In the genomic region with DNA sequence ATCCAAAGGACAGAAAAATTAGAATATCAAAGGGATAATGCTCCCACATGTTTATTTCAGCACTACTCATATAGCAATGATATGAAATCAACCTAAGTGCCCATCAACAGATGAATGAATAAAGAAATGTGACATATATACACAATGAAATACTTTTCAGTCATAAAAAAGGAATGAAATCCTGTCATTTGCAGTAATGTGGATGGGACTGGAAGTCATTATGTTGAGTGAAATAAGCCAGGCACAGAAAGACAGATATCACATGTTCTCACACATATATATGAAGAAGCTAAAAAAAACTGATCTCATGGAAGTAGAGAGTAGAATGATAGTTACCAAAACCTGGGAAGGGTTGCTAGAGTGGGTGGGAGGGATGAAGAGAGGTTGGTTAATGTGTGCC, we compare ENCODE assay signal across 37 cellular contexts.
"Had no signal": no experiment of that assay in that cellular context is flagged by ENCODE, and none has a peak within 500 bp of the region (broad histone marks: within the 10 kb centered on the region; RNA-seq: fewer than 3 reads in every experiment).

No MANE protein-coding gene starts in this region.

- H3K4me1 ChIP-seq: adrenal gland, body of pancreas, breast epithelium had no signal

- H3K4me3 ChIP-seq: adrenal gland, body of pancreas, breast epithelium, cardiac muscle cell had no signal

- H3K27me3 Mint-ChIP-seq: activated naive CD4-positive, alpha-beta T cell treated with anti-CD3 and anti-CD28 coated beads, Interleukin-2, amount 10 ng/mL, durations not matched to agents 7 days and 5 days; activated naive CD4-positive, alpha-beta T cell treated with anti-CD3 and anti-CD28 coated beads, Interleukin-2, amount 50 U/mL, for 24 hours; activated naive CD8-positive, alpha-beta T cell; activated naive CD8-positive, alpha-beta T cell treated with anti-CD3 and anti-CD28 coated beads for 36 hours; activated naive CD8-positive, alpha-beta T cell treated with anti-CD3 and anti-CD28 coated beads, Interleukin-2, amount 10 ng/mL, durations not matched to agents 7 days and 5 days; activated naive CD8-positive, alpha-beta T cell treated with anti-CD3 and anti-CD28 coated beads, Interleukin-2, amount 50 U/mL, for 24 hours; activated T-cell treated with anti-CD3 and anti-CD28 coated beads, Interleukin-2, amount 50 U/mL, for 24 hours; activated T-helper 17 cell treated with anti-CD3 and anti-CD28 coated beads, Interleukin-2, amount 50 U/mL, for 72 hours; brain; central memory CD8-positive, alpha-beta T cell had no signal

- ATAC-seq: activated naive CD4-positive, alpha-beta T cell treated with anti-CD3 and anti-CD28 coated beads, Interleukin-2, amount 50 U/mL, for 72 hours; activated naive CD8-positive, alpha-beta T cell treated with anti-CD3 and anti-CD28 coated beads, Interleukin-2, amount 50 U/mL, for 24 hours; activated T-cell treated with anti-CD3 and anti-CD28 coated beads, Interleukin-2, amount 50 U/mL, for 4 hours; activated T-cell treated with anti-CD3 and anti-CD28 coated beads, Interleukin-2, amount 50 U/mL, for 72 hours; activated T-helper 17 cell treated with anti-CD3 and anti-CD28 coated beads, Interleukin-2, amount 50 U/mL, for 72 hours; body of pancreas had no signal

- H3K27me3 ChIP-seq: adrenal gland, body of pancreas, brain microvascular endothelial cell, breast epithelium, cardiac muscle cell had no signal

- H3K36me3 Mint-ChIP-seq: activated naive CD4-positive, alpha-beta T cell treated with anti-CD3 and anti-CD28 coated beads, Interleukin-2, amount 10 ng/mL, durations not matched to agents 7 days and 5 days; activated naive CD4-positive, alpha-beta T cell treated with anti-CD3 and anti-CD28 coated beads, Interleukin-2, amount 50 U/mL, for 24 hours; activated naive CD8-positive, alpha-beta T cell; activated naive CD8-positive, alpha-beta T cell treated with anti-CD3 and anti-CD28 coated beads for 36 hours; activated naive CD8-positive, alpha-beta T cell treated with anti-CD3 and anti-CD28 coated beads, Interleukin-2, amount 10 ng/mL, durations not matched to agents 7 days and 5 days; brain had no signal

- DNase-seq: activated effector memory CD4-positive, alpha-beta T cell treated with anti-CD3 and anti-CD28 coated beads, Interleukin-2, amount 50 U/mL, for 16 hours; activated effector memory CD4-positive, alpha-beta T cell treated with Interleukin-2 at 50 U/mL for 16 hours; activated gamma-delta T cell; activated gamma-delta T cell treated with Interleukin-2 at 50 U/mL for 16 hours; activated naive CD4-positive, alpha-beta T cell; activated naive CD4-positive, alpha-beta T cell treated with anti-CD3 and anti-CD28 coated beads for 36 hours; activated naive CD4-positive, alpha-beta T cell treated with anti-CD3 and anti-CD28 coated beads, Interleukin-2, amount 10 ng/mL, durations not matched to agents 7 days and 5 days; activated naive CD4-positive, alpha-beta T cell treated with anti-CD3 and anti-CD28 coated beads, Interleukin-2, amount 50 U/mL, for 16 hours; activated naive CD4-positive, alpha-beta T cell treated with Interleukin-2 at 50 U/mL for 16 hours; activated naive CD8-positive, alpha-beta T cell treated with anti-CD3 and anti-CD28 coated beads for 36 hours; activated naive CD8-positive, alpha-beta T cell treated with anti-CD3 and anti-CD28 coated beads, Interleukin-2, amount 10 ng/mL, durations not matched to agents 7 days and 5 days; activated naive CD8-positive, alpha-beta T cell treated with anti-CD3 and anti-CD28 coated beads, Interleukin-2, amount 50 U/mL, for 24 hours; activated T-cell treated with anti-CD3 and anti-CD28 coated beads, Interleukin-2, amount 50 U/mL, for 1 hour; activated T-cell treated with anti-CD3 and anti-CD28 coated beads, Interleukin-2, amount 50 U/mL, for 24 hours; activated T-cell treated with anti-CD3 and anti-CD28 coated beads, Interleukin-2, amount 50 U/mL, for 4 hours; activated T-cell treated with anti-CD3 and anti-CD28 coated beads, Interleukin-2, amount 50 U/mL, for 48 hours; activated T-cell treated with anti-CD3 and anti-CD28 coated beads, Interleukin-2, amount 50 U/mL, for 72 hours; adrenal gland; amniotic stem cell; amygdala; anterior cingulate cortex; aorta; body of pancreas; brain microvascular endothelial cell; caudate nucleus; central memory CD4-positive, alpha-beta T cell; cerebellar nuclear complex had no signal

- H3K9me3 ChIP-seq: adrenal gland, body of pancreas, breast epithelium had no signal

- H3K36me3 ChIP-seq: adrenal gland, brain microvascular endothelial cell, breast epithelium, cardiac muscle cell had no signal

- H3K27ac ChIP-seq: adrenal gland, body of pancreas, brain microvascular endothelial cell, breast epithelium, cardiac muscle cell had no signal

- H3K4me3 Mint-ChIP-seq: activated naive CD4-positive, alpha-beta T cell treated with anti-CD3 and anti-CD28 coated beads for 36 hours; activated naive CD4-positive, alpha-beta T cell treated with anti-CD3 and anti-CD28 coated beads, Interleukin-2, amount 10 ng/mL, durations not matched to agents 7 days and 5 days; activated naive CD4-positive, alpha-beta T cell treated with anti-CD3 and anti-CD28 coated beads, Interleukin-2, amount 50 U/mL, for 24 hours; activated naive CD8-positive, alpha-beta T cell; activated naive CD8-positive, alpha-beta T cell treated with anti-CD3 and anti-CD28 coated beads for 36 hours; activated naive CD8-positive, alpha-beta T cell treated with anti-CD3 and anti-CD28 coated beads, Interleukin-2, amount 10 ng/mL, durations not matched to agents 7 days and 5 days; activated naive CD8-positive, alpha-beta T cell treated with anti-CD3 and anti-CD28 coated beads, Interleukin-2, amount 50 U/mL, for 24 hours; activated T-cell treated with anti-CD3 and anti-CD28 coated beads, Interleukin-2, amount 50 U/mL, for 24 hours; activated T-cell treated with anti-CD3 and anti-CD28 coated beads, Interleukin-2, amount 50 U/mL, for 4 hours; activated T-cell treated with anti-CD3 and anti-CD28 coated beads, Interleukin-2, amount 50 U/mL, for 72 hours; activated T-helper 1 cell treated with anti-CD3 and anti-CD28 coated beads, Interleukin-12 subunit alpha, Interleukin-12 subunit beta, Interleukin-2, Interleukin-4 antibody, amounts not matched to agents 30 ng/mL and 10 ng/mL and 1 ng/mL, durations not matched to agents 14 hours and 24 hours and 36 hours; activated T-helper 17 cell treated with anti-CD3 and anti-CD28 coated beads, Interleukin-2, amount 50 U/mL, for 72 hours; brain; central memory CD8-positive, alpha-beta T cell had no signal

- H3K4me1 Mint-ChIP-seq: activated naive CD4-positive, alpha-beta T cell treated with anti-CD3 and anti-CD28 coated beads, Interleukin-2, amount 10 ng/mL, durations not matched to agents 7 days and 5 days; activated naive CD4-positive, alpha-beta T cell treated with anti-CD3 and anti-CD28 coated beads, Interleukin-2, amount 50 U/mL, for 24 hours; activated naive CD8-positive, alpha-beta T cell treated with anti-CD3 and anti-CD28 coated beads for 36 hours; activated naive CD8-positive, alpha-beta T cell treated with anti-CD3 and anti-CD28 coated beads, Interleukin-2, amount 10 ng/mL, durations not matched to agents 7 days and 5 days; activated naive CD8-positive, alpha-beta T cell treated with anti-CD3 and anti-CD28 coated beads, Interleukin-2, amount 50 U/mL, for 24 hours; activated T-helper 17 cell treated with anti-CD3 and anti-CD28 coated beads, Interleukin-2, amount 50 U/mL, for 72 hours; brain; central memory CD8-positive, alpha-beta T cell had no signal

- H3K9me3 Mint-ChIP-seq: activated naive CD4-positive, alpha-beta T cell treated with anti-CD3 and anti-CD28 coated beads, Interleukin-2, amount 10 ng/mL, durations not matched to agents 7 days and 5 days; activated T-helper 2 cell treated with anti-CD3 and anti-CD28 coated beads, Interferon-gamma antibody, Interleukin-2, Interleukin-4, amounts not matched to agents 10 μg/mL and 5 μg/mL and 100 μg/mL, durations not matched to agents 14 hours and 24 hours and 36 hours had no signal

- H3K27ac Mint-ChIP-seq: activated naive CD4-positive, alpha-beta T cell treated with anti-CD3 and anti-CD28 coated beads for 36 hours; activated naive CD4-positive, alpha-beta T cell treated with anti-CD3 and anti-CD28 coated beads, Interleukin-2, amount 10 ng/mL, durations not matched to agents 7 days and 5 days; activated naive CD4-positive, alpha-beta T cell treated with anti-CD3 and anti-CD28 coated beads, Interleukin-2, amount 50 U/mL, for 24 hours; activated naive CD4-positive, alpha-beta T cell treated with anti-CD3 and anti-CD28 coated beads, Interleukin-2, amount 50 U/mL, for 72 hours; activated naive CD8-positive, alpha-beta T cell; activated naive CD8-positive, alpha-beta T cell treated with anti-CD3 and anti-CD28 coated beads for 36 hours; activated naive CD8-positive, alpha-beta T cell treated with anti-CD3 and anti-CD28 coated beads, Interleukin-2, amount 10 ng/mL, durations not matched to agents 7 days and 5 days; activated naive CD8-positive, alpha-beta T cell treated with anti-CD3 and anti-CD28 coated beads, Interleukin-2, amount 50 U/mL, for 24 hours; activated T-cell treated with anti-CD3 and anti-CD28 coated beads, Interleukin-2, amount 50 U/mL, for 24 hours; activated T-cell treated with anti-CD3 and anti-CD28 coated beads, Interleukin-2, amount 50 U/mL, for 72 hours; activated T-helper 1 cell treated with anti-CD3 and anti-CD28 coated beads, Interleukin-12 subunit alpha, Interleukin-12 subunit beta, Interleukin-2, Interleukin-4 antibody, amounts not matched to agents 30 ng/mL and 10 ng/mL and 1 ng/mL, durations not matched to agents 14 hours and 24 hours and 36 hours; activated T-helper 17 cell treated with anti-CD3 and anti-CD28 coated beads, Interleukin-2, amount 50 U/mL, for 72 hours; activated T-helper 2 cell treated with anti-CD3 and anti-CD28 coated beads, Interferon-gamma antibody, Interleukin-2, Interleukin-4, amounts not matched to agents 10 μg/mL and 5 μg/mL and 100 μg/mL, durations not matched to agents 14 hours and 24 hours and 36 hours; brain had no signal
